In the genomic region with DNA sequence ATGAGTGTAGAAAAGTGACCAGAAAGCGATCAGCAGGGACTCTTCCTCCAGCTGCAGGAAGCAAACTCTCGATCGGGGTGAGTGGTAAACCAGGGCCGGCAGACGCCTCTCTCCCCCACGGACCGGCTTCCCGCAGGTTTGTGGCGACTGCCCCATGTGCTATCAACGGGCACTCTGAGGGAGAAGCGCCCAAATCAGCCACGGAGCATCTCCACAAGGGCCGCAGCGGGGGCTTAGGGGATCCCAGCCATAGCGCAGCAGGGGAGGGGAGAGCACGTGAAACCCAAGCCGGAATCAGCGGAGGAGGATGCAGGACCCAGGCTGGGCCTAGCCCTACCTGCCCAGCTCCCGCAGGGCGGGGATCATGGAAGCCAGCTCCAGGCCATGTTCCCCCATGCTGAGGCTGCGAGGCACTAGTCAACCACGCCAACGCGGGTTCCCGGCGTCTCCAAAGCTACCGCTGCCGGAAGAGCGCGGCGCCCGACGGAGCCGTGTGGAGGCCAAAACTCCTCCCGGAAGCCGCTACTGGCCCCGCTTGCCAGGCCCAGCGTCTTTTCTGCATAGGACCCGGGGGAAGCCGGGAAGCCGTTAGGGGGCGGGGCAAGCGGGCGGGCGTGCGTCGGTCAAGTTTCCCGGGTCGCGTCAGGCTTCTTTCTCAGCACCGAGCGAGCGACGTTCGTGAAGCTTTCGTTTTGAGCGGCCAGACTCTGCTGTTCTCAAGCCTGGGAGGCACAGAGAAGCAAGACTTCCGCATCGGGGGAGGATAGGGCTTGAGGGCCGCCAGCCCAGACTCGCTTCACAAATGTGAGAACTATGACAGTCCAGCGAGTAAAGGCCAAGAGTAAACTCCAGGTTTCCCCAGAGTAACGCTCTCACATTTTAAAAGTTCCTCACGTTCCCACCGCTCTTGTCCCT, we compare ENCODE assay signal across 8 cellular contexts. TPM values are rescaled to one million over a fixed set of nuclear protein-coding genes. Genes with fewer than 3 reads are reported as not detected.
A peak's percentile ranks its signal among the peaks of the same experiment; 100 is the strongest.
DNase-seq lines count a peak whose midpoint lies in the region; ATAC-seq lines count a peak whose summit lies in the region.

A gene (minus strand): TSS at position 425 of the 915 bp plus-strand sequence. CDS start 29 bp downstream, at position 396.

- H3K4me3 Mint-ChIP-seq in CD8-positive, alpha-beta memory T cell: peak within 1 kb of the TSS; percentile 92 to 98 (median 98)

- H3K4me1 Mint-ChIP-seq in CD8-positive, alpha-beta memory T cell: peaks cover 53 to 61% (median 57%) of the 10 kb centered on the region in 3 donors

- H3K36me3 Mint-ChIP-seq in CD8-positive, alpha-beta memory T cell: peaks cover 0 to 25% (median 8%) of the 10 kb centered on the region in 3 donors

- H3K9me3 ChIP-seq in CD8-positive, alpha-beta memory T cell (ENCODE audit: low read length): no peaks in the 10 kb centered on the region

- no peaks in the 10 kb centered on the region for H3K27me3 ChIP-seq in CD8-positive, alpha-beta memory T cell (ENCODE audit: insufficient read depth, low read length, poor library complexity, severe bottlenecking)

- CTCF ChIA-PET in CD8-positive, alpha-beta memory T cell (lab: Charles Lee): interaction anchor here (0.9 to 3.9 kb wide), 5 partner anchors 11 to 423 kb away, joined by 3 to 11 read pairs (median 4); a partner anchor contains a TSS

- H3K27ac Mint-ChIP-seq in CD8-positive, alpha-beta memory T cell: peak within 1 kb of the TSS; percentile 96 to 99 (median 99)

- POLR2A ChIA-PET in CD8-positive, alpha-beta memory T cell (lab: Charles Lee): interaction anchor here (0.7 to 1.7 kb wide), 10 partner anchors 14 to 1393 kb away, joined by 3 to 24 read pairs (median 4); a partner anchor contains a TSS

- peak; percentile 92 to 97 (median 96) for DNase-seq in CD8-positive, alpha-beta memory T cell
- DNase-seq in HS-5 (ENCODE audit: low read depth): peak; percentile 73
- DNase-seq in NK-92 treated with Interleukin-12 subunit alpha and Interleukin-12 subunit beta, amount 100 ng/mL, for 24 hours (lab: John Stamatoyannopoulos, UW): peak; percentile 96
- DNase-seq in activated CD8-positive, alpha-beta memory T cell treated with anti-CD3 and anti-CD28 coated beads for 24 hours: peak; percentile 98
- DNase-seq in effector CD8-positive, alpha-beta T cell (lab: John Stamatoyannopoulos, UW): peak; percentile 87
- DNase-seq in medulla oblongata (ENCODE audit: extremely low spot score): peak; percentile 96
- DNase-seq in stimulated activated CD8-positive, alpha-beta memory T cell treated with anti-CD3 and anti-CD28 coated beads, Interleukin-12 subunit alpha, Interleukin-12 subunit beta, amount 100 ng/mL, for 1 hour (ENCODE audit: low read depth): peak; percentile 91

- peak within 1 kb of the TSS; percentile 97 for H3K4me3 ChIP-seq in CD8-positive, alpha-beta memory T cell (ENCODE audit: low read length)

- peak; percentile 87 for ATAC-seq in GM19468 (IDR thresholded peaks at IDR 0.05; ENCODE audit: extremely low read depth, unreplicated experiment)

- peak within 1 kb of the TSS; percentile 92 for H3K27ac ChIP-seq in CD8-positive, alpha-beta memory T cell (ENCODE audit: low read depth, low read length)

- no peaks in the 10 kb centered on the region for H3K27me3 Mint-ChIP-seq in CD8-positive, alpha-beta memory T cell

- peaks cover 44% of the 10 kb centered on the region for H3K4me1 ChIP-seq in CD8-positive, alpha-beta memory T cell (ENCODE audit: insufficient read depth, low read length)

- H3K36me3 ChIP-seq in CD8-positive, alpha-beta memory T cell (ENCODE audit: insufficient read depth, low read length): no peaks in the 10 kb centered on the region

- H3K9me3 Mint-ChIP-seq in CD8-positive, alpha-beta memory T cell: no peaks in the 10 kb centered on the region

RNA-seq across cellular contexts. Expression of the gene that starts here (rescaled TPM):
- total RNA-seq in CD8-positive, alpha-beta memory T cell: 10 to 100 TPM; 38.3 to 38.9 TPM
- polyA plus RNA-seq in CD8-positive, alpha-beta memory T cell: 10.2 TPM

Comparison
In these comparisons a context has a peak if more than half of its experiments do, and no peak if none do; other contexts are left out.
1. Peak in every context shown above with its lines: DNase-seq, ATAC-seq, H3K4me3 ChIP-seq and H3K27ac ChIP-seq.